8 cellular contexts compared by ENCODE assay signal in genomic region chr11:68257477-68258362, GRCh38. TPM values are rescaled to one million over a fixed set of nuclear protein-coding genes. Genes with fewer than 3 reads are reported as not detected.
A peak's percentile ranks its signal among the peaks of the same experiment; 100 is the strongest.
DNase-seq lines count a peak whose midpoint lies in the region; ATAC-seq, FAIRE-seq and TF ChIP-seq lines count a peak whose summit lies in the region.

No MANE protein-coding gene starts in this region.

- H3K36me3 ChIP-seq in OCI-LY7 (ENCODE audit: insufficient read depth, low read length) (peaks cover 32% of the 10 kb centered on the region), muscle layer of duodenum (ENCODE audit: control insufficient read depth in 1 of 2, insufficient read depth in 2 of 2, low read length in 2 of 2) (peaks cover 8 to 22% of the 10 kb centered on the region in 2 donors)

- H3K4me3 ChIP-seq in Jurkat, Clone E6-1 (ENCODE audit: low read length), result no peak overlapping the region
- H3K4me3 ChIP-seq in OCI-LY7 (ENCODE audit: low read depth, low read length, poor library complexity, severe bottlenecking), result no peak overlapping the region
- no peak overlapping the region for H3K4me3 ChIP-seq in epithelial cell of proximal tubule (ENCODE audit: low read depth, low read length)
- H3K4me3 ChIP-seq in muscle layer of duodenum (ENCODE audit: low read depth in 1 of 2, low read length in 2 of 2), result peak overlapping the region; percentile 40 to 41

- POLR2A ChIA-PET in OCI-LY7 (lab: Charles Lee), result interaction anchor here (0.8 to 4.1 kb wide), 3 partner anchors 12 to 39 kb away, joined by 3 to 24 read pairs (median 4); no protein-coding TSS in a partner anchor

- BruUV-seq in OCI-LY7 (replicated peaks; lab: Mats Ljungman, UMichigan), result no TSS peak

- H3K27me3 ChIP-seq in muscle layer of duodenum (ENCODE audit: low read depth, low read length), result no peaks in the 10 kb centered on the region

- no peaks in the 10 kb centered on the region for H3K9me3 ChIP-seq in OCI-LY7 (ENCODE audit: low read length)
- H3K9me3 ChIP-seq in muscle layer of duodenum (ENCODE audit: control insufficient read depth in 1 of 2, low read length in 2 of 2), result no peaks in the 10 kb centered on the region

- no peaks in the 10 kb centered on the region for H4K20me1 ChIP-seq in OCI-LY7 (ENCODE audit: insufficient read depth, low read length)

- intact Hi-C loops in OCI-LY7 (cut with micrococcal nuclease; ENCODE audit: unreplicated experiment), result loop anchor here (1.0 to 5.0 kb wide), 3 partner anchors 40 to 190 kb away; no protein-coding TSS in a partner anchor

- H3K9me2 ChIP-seq in OCI-LY7 (ENCODE audit: insufficient read depth, low read length), result no peaks in the 10 kb centered on the region

- peak; percentile 78 for TF ChIP-seq CTCF in D721Med (IDR thresholded peaks at IDR 0.05; ENCODE audit: insufficient read depth, missing control alignments)
- TF ChIP-seq CTCF in OCI-LY7 (conservative IDR thresholded peaks at IDR 0.05; ENCODE audit: low read length), result peak; percentile 87
- TF ChIP-seq CTCF in epithelial cell of proximal tubule (conservative IDR thresholded peaks at IDR 0.05; ENCODE audit: low read depth, low read length), result peak; percentile 82

- peaks cover 6% of the 10 kb centered on the region for H3K4me1 ChIP-seq in OCI-LY7 (ENCODE audit: insufficient read depth, low read length, poor library complexity, severe bottlenecking)
- H3K4me1 ChIP-seq in muscle layer of duodenum (ENCODE audit: control insufficient read depth in 1 of 2, insufficient read depth in 2 of 2, low read length in 2 of 2), result peaks cover 4 to 14% of the 10 kb centered on the region in 2 donors

- no peaks in the 10 kb centered on the region for H3K79me2 ChIP-seq in OCI-LY7 (ENCODE audit: insufficient read depth, low read depth, low read length)

- no peak overlapping the region for H3K4me2 ChIP-seq in OCI-LY7 (ENCODE audit: low read length)

- FAIRE-seq in D721Med (lab: Jason Lieb, UNC), result no peak

- ATAC-seq in HG02884 (IDR thresholded peaks at IDR 0.05; ENCODE audit: unreplicated experiment), result no peak

- H2AFZ ChIP-seq in OCI-LY7 (ENCODE audit: low read length), result no peak overlapping the region

- peak; percentile 89 for DNase-seq in D721Med (ENCODE audit: insufficient read length, low spot score)
- peak; percentile 83 for DNase-seq in Jurkat, Clone E6-1 (ENCODE audit: low read depth, low spot score)
- peak; percentile 93 for DNase-seq in OCI-LY7 (ENCODE audit: low spot score)
- DNase-seq in activated T-cell treated with anti-CD3 and anti-CD28 coated beads for 4 hours, result peak; percentile 93
- DNase-seq in epithelial cell of proximal tubule (ENCODE audit: low read depth), result peak; percentile 36
- DNase-seq in stimulated activated CD8-positive, alpha-beta memory T cell treated with anti-CD3 and anti-CD28 coated beads, Interleukin-4, amount 100 ng/mL, for 4 hours (ENCODE audit: low read depth in 2 of 2, low spot score in 1 of 2), result peak; percentile 79 to 95

- H3K27ac ChIP-seq in OCI-LY7 (ENCODE audit: low read depth, low read length, poor library complexity, severe bottlenecking) (no peak overlapping the region), muscle layer of duodenum (ENCODE audit: low read length) (no peak overlapping the region)

- CTCF ChIA-PET in OCI-LY7 (lab: Charles Lee; ENCODE audit: unreplicated experiment), result interaction anchor here (1.5 to 4.2 kb wide), 2 partner anchors 38 to 40 kb away, joined by 4 to 26 read pairs; no protein-coding TSS in a partner anchor

RNA-seq across cellular contexts. Expression of gene C11orf24, which starts 14.1 kb away (rescaled TPM):
- polyA plus RNA-seq in Jurkat, Clone E6-1 (2012; ENCODE audit: insufficient read depth, insufficient read length), result 18.0 TPM
- total RNA-seq in OCI-LY7 (2014; rRNA removed; shearing (Covaris generic)), result 53.9 and 81.1 TPM in 2 replicates
- 94.1 and 114 TPM in 2 replicates for total RNA-seq in OCI-LY7 (2022)
- total RNA-seq in epithelial cell of proximal tubule, result 46.4 and 77.3 TPM in 2 replicates

RNA-seq across cellular contexts. Expression of gene KMT5B, which starts 44.6 kb away (rescaled TPM):
- 30.3 TPM for polyA plus RNA-seq in Jurkat, Clone E6-1 (2012; ENCODE audit: insufficient read depth, insufficient read length)
- 13.9 and 14.3 TPM in 2 replicates for total RNA-seq in OCI-LY7 (2014; rRNA removed; shearing (Covaris generic))
- total RNA-seq in OCI-LY7 (2022) (26.3 and 28.8 TPM in 2 replicates), epithelial cell of proximal tubule (16.1 and 17.5 TPM in 2 replicates)

RNA-seq across cellular contexts. Expression of gene LRP5, which starts 54.7 kb away (rescaled TPM):
- polyA plus RNA-seq in Jurkat, Clone E6-1 (2012; ENCODE audit: insufficient read depth, insufficient read length), result 15.7 TPM
- total RNA-seq in OCI-LY7 (2014; rRNA removed; shearing (Covaris generic)), result 0.59 and 0.60 TPM in 2 replicates
- total RNA-seq in OCI-LY7 (2022) (0.26 TPM in 1 of 2 replicates, not detected in the other), epithelial cell of proximal tubule (22.4 and 31.4 TPM in 2 replicates)

Comparison
In these comparisons a context has a peak if more than half of its experiments do, and no peak if none do; other contexts are left out.
1. DNase-seq: peak in every context shown above with its lines; median percentile 93 in OCI-LY7; 93 in activated T-cell treated with anti-CD3 and anti-CD28 coated beads for 4 hours; 89 in D721Med; 87 in stimulated activated CD8-positive, alpha-beta memory T cell treated with anti-CD3 and anti-CD28 coated beads, Interleukin-4, amount 100 ng/mL, for 4 hours; 83 in Jurkat, Clone E6-1; 36 in epithelial cell of proximal tubule.
2. H3K4me3 ChIP-seq: peak in muscle layer of duodenum (2 of 2); none in Jurkat, Clone E6-1 (single experiment), OCI-LY7 (single experiment) and epithelial cell of proximal tubule (single experiment).
3. RNA of gene LRP5, which starts 54.7 kb away (total RNA-seq): 22.4 to 31.4 TPM in epithelial cell of proximal tubule; 0.26 to 0.60 TPM in OCI-LY7; every median in the first group is over 10 times any median in the second.
4. Peak in every context shown above with its lines, with median percentiles within 50 percentile points of each other: CTCF ChIP-seq.